In the genomic region with DNA sequence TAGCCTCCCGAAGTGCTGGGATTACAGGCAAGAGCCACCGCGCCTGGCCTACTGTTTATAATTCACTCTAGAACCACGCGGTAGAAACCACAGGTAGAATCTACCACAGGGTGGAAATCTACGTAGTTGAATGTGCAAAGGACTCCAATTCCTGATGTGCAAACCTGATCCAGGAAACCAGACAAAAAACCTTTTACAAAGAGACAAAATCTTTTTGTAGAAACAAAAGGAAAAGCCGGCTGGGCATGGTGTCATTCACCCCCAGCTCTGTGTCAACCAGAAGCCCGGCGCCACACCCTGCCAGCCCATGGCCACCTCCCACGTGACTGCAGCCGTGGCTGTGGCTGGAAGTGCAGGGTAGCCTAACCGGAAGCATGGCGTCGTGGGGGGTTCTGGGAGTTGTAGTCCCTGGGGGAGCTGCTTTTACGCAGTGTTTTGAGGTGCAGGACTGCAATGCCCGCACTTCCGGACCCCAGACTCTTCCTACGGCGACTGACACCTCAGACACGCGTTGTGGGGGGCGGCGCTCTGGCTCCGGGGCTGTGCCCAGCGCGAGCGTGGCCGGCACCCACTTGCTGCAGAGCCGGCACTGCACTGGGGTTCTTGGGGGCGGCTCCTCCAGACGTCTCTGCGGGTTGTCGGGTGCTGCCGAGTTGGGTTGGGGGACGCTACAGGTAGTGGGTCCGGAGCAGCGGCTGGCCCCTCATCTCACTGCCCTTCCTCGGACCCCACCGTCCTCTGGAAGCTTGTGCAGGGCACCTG, we compare ENCODE assay signal across 1 cellular context.
TF ChIP-seq lines count a peak whose summit lies in the region.

No MANE protein-coding gene starts in this region.

TF ChIP-seq in HEK293, 187 proteins besides CTCF, POLR2A, EP300 and RAD21 (continued from another document and continues in another):
- TF ChIP-seq, protein P1, sequence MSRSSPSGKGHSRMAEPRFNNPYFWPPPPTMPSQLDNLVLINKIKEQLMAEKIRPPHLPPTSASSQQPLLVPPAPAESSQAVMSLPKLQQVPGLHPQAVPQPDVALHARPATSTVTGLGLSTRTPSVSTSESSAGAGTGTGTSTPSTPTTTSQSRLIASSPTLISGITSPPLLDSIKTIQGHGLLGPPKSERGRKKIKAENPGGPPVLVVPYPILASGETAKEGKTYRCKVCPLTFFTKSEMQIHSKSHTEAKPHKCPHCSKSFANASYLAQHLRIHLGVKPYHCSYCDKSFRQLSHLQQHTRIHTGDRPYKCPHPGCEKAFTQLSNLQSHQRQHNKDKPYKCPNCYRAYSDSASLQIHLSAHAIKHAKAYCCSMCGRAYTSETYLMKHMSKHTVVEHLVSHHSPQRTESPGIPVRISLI (tag by site-specific recombination; IDR thresholded peaks at IDR 0.05) = 0 out of 2 replicates have a peak, but pooled peaks have one; percentile 11
- TF ChIP-seq, protein P2, sequence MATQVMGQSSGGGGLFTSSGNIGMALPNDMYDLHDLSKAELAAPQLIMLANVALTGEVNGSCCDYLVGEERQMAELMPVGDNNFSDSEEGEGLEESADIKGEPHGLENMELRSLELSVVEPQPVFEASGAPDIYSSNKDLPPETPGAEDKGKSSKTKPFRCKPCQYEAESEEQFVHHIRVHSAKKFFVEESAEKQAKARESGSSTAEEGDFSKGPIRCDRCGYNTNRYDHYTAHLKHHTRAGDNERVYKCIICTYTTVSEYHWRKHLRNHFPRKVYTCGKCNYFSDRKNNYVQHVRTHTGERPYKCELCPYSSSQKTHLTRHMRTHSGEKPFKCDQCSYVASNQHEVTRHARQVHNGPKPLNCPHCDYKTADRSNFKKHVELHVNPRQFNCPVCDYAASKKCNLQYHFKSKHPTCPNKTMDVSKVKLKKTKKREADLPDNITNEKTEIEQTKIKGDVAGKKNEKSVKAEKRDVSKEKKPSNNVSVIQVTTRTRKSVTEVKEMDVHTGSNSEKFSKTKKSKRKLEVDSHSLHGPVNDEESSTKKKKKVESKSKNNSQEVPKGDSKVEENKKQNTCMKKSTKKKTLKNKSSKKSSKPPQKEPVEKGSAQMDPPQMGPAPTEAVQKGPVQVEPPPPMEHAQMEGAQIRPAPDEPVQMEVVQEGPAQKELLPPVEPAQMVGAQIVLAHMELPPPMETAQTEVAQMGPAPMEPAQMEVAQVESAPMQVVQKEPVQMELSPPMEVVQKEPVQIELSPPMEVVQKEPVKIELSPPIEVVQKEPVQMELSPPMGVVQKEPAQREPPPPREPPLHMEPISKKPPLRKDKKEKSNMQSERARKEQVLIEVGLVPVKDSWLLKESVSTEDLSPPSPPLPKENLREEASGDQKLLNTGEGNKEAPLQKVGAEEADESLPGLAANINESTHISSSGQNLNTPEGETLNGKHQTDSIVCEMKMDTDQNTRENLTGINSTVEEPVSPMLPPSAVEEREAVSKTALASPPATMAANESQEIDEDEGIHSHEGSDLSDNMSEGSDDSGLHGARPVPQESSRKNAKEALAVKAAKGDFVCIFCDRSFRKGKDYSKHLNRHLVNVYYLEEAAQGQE (tag by site-specific recombination; IDR thresholded peaks at IDR 0.05) = 0 out of 2 replicates have a peak, but pooled peaks have one; percentile 6
- TF ChIP-seq ZNF146 (tag by site-specific recombination; IDR thresholded peaks at IDR 0.05) = no peak
- no peak for TF ChIP-seq ZNF292 (tag by site-specific recombination; IDR thresholded peaks at IDR 0.05; ENCODE audit: borderline replicate concordance, low read depth)
- peak; percentile 58; the same call in 1 of the 2 replicates for TF ChIP-seq KLF7 (tag by site-specific recombination; IDR thresholded peaks at IDR 0.05; ENCODE audit: borderline replicate concordance)
- TF ChIP-seq, protein P3, sequence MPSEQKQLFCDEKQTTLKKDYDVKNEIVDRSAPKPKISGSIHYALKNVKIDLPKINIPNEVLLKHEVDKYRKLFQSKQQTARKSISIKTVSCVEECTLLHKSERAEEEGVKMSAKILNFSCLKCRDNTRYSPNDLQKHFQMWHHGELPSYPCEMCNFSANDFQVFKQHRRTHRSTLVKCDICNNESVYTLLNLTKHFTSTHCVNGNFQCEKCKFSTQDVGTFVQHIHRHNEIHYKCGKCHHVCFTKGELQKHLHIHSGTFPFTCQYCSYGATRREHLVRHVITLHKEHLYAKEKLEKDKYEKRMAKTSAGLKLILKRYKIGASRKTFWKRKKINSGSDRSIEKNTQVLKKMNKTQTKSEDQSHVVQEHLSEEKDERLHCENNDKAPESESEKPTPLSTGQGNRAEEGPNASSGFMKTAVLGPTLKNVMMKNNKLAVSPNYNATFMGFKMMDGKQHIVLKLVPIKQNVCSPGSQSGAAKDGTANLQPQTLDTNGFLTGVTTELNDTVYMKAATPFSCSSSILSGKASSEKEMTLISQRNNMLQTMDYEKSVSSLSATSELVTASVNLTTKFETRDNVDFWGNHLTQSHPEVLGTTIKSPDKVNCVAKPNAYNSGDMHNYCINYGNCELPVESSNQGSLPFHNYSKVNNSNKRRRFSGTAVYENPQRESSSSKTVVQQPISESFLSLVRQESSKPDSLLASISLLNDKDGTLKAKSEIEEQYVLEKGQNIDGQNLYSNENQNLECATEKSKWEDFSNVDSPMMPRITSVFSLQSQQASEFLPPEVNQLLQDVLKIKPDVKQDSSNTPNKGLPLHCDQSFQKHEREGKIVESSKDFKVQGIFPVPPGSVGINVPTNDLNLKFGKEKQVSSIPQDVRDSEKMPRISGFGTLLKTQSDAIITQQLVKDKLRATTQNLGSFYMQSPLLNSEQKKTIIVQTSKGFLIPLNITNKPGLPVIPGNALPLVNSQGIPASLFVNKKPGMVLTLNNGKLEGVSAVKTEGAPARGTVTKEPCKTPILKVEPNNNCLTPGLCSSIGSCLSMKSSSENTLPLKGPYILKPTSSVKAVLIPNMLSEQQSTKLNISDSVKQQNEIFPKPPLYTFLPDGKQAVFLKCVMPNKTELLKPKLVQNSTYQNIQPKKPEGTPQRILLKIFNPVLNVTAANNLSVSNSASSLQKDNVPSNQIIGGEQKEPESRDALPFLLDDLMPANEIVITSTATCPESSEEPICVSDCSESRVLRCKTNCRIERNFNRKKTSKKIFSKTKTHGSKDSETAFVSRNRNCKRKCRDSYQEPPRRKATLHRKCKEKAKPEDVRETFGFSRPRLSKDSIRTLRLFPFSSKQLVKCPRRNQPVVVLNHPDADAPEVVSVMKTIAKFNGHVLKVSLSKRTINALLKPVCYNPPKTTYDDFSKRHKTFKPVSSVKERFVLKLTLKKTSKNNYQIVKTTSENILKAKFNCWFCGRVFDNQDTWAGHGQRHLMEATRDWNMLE (tag by site-specific recombination; conservative IDR thresholded peaks at IDR 0.05; ENCODE audit: low read depth) = 0 out of 2 replicates have a peak, but pooled peaks have one; percentile 42
- TF ChIP-seq, protein P4, sequence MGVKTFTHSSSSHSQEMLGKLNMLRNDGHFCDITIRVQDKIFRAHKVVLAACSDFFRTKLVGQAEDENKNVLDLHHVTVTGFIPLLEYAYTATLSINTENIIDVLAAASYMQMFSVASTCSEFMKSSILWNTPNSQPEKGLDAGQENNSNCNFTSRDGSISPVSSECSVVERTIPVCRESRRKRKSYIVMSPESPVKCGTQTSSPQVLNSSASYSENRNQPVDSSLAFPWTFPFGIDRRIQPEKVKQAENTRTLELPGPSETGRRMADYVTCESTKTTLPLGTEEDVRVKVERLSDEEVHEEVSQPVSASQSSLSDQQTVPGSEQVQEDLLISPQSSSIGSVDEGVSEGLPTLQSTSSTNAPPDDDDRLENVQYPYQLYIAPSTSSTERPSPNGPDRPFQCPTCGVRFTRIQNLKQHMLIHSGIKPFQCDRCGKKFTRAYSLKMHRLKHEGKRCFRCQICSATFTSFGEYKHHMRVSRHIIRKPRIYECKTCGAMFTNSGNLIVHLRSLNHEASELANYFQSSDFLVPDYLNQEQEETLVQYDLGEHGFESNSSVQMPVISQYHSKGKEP (tag by site-specific recombination; IDR thresholded peaks at IDR 0.05) = peak; percentile 54; the same call in 1 of the 2 replicates
- TF ChIP-seq, protein P5, sequence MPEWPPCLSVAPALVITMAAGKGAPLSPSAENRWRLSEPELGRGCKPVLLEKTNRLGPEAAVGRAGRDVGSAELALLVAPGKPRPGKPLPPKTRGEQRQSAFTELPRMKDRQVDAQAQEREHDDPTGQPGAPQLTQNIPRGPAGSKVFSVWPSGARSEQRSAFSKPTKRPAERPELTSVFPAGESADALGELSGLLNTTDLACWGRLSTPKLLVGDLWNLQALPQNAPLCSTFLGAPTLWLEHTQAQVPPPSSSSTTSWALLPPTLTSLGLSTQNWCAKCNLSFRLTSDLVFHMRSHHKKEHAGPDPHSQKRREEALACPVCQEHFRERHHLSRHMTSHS (tag by site-specific recombination; IDR thresholded peaks at IDR 0.05) = no peak
- TF ChIP-seq ZNF701 (tag by site-specific recombination; IDR thresholded peaks at IDR 0.05) = no peak
- TF ChIP-seq OSR2 (tag by site-specific recombination; IDR thresholded peaks at IDR 0.05) = peak; percentile 41; the same call in 1 of the 2 replicates
- no peak for TF ChIP-seq ZNF624 (tag by site-specific recombination; IDR thresholded peaks at IDR 0.05)
- TF ChIP-seq ZEB2 (tag by site-specific recombination; IDR thresholded peaks at IDR 0.05) = 0 out of 2 replicates have a peak, but pooled peaks have one; percentile 15
- TF ChIP-seq ZNF514 (tag by site-specific recombination; IDR thresholded peaks at IDR 0.05) = no peak
- TF ChIP-seq, protein P6, sequence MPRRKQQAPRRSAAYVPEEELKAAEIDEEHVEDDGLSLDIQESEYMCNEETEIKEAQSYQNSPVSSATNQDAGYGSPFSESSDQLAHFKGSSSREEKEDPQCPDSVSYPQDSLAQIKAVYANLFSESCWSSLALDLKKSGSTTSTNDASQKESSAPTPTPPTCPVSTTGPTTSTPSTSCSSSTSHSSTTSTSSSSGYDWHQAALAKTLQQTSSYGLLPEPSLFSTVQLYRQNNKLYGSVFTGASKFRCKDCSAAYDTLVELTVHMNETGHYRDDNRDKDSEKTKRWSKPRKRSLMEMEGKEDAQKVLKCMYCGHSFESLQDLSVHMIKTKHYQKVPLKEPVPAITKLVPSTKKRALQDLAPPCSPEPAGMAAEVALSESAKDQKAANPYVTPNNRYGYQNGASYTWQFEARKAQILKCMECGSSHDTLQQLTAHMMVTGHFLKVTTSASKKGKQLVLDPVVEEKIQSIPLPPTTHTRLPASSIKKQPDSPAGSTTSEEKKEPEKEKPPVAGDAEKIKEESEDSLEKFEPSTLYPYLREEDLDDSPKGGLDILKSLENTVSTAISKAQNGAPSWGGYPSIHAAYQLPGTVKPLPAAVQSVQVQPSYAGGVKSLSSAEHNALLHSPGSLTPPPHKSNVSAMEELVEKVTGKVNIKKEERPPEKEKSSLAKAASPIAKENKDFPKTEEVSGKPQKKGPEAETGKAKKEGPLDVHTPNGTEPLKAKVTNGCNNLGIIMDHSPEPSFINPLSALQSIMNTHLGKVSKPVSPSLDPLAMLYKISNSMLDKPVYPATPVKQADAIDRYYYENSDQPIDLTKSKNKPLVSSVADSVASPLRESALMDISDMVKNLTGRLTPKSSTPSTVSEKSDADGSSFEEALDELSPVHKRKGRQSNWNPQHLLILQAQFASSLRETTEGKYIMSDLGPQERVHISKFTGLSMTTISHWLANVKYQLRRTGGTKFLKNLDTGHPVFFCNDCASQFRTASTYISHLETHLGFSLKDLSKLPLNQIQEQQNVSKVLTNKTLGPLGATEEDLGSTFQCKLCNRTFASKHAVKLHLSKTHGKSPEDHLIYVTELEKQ (tag by site-specific recombination; IDR thresholded peaks at IDR 0.05; ENCODE audit: borderline replicate concordance) = no peak
- no peak for TF ChIP-seq ZNF670 (tag by site-specific recombination; IDR thresholded peaks at IDR 0.05; ENCODE audit: low read depth)
- TF ChIP-seq, protein P7, sequence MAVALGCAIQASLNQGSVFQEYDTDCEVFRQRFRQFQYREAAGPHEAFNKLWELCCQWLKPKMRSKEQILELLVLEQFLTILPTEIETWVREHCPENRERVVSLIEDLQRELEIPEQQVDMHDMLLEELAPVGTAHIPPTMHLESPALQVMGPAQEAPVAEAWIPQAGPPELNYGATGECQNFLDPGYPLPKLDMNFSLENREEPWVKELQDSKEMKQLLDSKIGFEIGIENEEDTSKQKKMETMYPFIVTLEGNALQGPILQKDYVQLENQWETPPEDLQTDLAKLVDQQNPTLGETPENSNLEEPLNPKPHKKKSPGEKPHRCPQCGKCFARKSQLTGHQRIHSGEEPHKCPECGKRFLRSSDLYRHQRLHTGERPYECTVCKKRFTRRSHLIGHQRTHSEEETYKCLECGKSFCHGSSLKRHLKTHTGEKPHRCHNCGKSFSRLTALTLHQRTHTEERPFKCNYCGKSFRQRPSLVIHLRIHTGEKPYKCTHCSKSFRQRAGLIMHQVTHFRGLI (tag by site-specific recombination; IDR thresholded peaks at IDR 0.05) = peak; percentile 58; the same call in 1 of the 2 replicates
- TF ChIP-seq FEZF1 (tag by site-specific recombination; IDR thresholded peaks at IDR 0.05) = no peak
- TF ChIP-seq ZNF776 (tag by site-specific recombination; IDR thresholded peaks at IDR 0.05; ENCODE audit: borderline replicate concordance) = no peak
- TF ChIP-seq, protein P8, sequence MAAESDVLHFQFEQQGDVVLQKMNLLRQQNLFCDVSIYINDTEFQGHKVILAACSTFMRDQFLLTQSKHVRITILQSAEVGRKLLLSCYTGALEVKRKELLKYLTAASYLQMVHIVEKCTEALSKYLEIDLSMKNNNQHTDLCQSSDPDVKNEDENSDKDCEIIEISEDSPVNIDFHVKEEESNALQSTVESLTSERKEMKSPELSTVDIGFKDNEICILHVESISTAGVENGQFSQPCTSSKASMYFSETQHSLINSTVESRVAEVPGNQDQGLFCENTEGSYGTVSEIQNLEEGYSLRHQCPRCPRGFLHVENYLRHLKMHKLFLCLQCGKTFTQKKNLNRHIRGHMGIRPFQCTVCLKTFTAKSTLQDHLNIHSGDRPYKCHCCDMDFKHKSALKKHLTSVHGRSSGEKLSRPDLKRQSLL (tag by site-specific recombination; IDR thresholded peaks at IDR 0.05) = 0 out of 2 replicates have a peak, but pooled peaks have one; percentile 9
- TF ChIP-seq ZNF341 (tag by site-specific recombination; IDR thresholded peaks at IDR 0.05; ENCODE audit: low read depth) = peak; percentile 59; the same call in 1 of the 2 replicates
- TF ChIP-seq, protein P9, sequence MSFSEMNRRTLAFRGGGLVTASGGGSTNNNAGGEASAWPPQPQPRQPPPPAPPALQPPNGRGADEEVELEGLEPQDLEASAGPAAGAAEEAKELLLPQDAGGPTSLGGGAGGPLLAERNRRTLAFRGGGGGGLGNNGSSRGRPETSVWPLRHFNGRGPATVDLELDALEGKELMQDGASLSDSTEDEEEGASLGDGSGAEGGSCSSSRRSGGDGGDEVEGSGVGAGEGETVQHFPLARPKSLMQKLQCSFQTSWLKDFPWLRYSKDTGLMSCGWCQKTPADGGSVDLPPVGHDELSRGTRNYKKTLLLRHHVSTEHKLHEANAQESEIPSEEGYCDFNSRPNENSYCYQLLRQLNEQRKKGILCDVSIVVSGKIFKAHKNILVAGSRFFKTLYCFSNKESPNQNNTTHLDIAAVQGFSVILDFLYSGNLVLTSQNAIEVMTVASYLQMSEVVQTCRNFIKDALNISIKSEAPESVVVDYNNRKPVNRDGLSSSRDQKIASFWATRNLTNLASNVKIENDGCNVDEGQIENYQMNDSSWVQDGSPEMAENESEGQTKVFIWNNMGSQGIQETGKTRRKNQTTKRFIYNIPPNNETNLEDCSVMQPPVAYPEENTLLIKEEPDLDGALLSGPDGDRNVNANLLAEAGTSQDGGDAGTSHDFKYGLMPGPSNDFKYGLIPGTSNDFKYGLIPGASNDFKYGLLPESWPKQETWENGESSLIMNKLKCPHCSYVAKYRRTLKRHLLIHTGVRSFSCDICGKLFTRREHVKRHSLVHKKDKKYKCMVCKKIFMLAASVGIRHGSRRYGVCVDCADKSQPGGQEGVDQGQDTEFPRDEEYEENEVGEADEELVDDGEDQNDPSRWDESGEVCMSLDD (tag by site-specific recombination; IDR thresholded peaks at IDR 0.05) = peak; percentile 64
- TF ChIP-seq GLIS1 (tag by site-specific recombination; IDR thresholded peaks at IDR 0.05) = no peak
- TF ChIP-seq ZBTB17 (tag by site-specific recombination; IDR thresholded peaks at IDR 0.05) = peak; percentile 54
- no peak for TF ChIP-seq ZNF19 (tag by site-specific recombination; IDR thresholded peaks at IDR 0.05; ENCODE audit: low read depth)
